Comparison of ENCODE assay signal across 3 cellular contexts in genomic region chr17:36945160-36945559, GRCh38.
A peak's percentile ranks its signal among the peaks of the same experiment; 100 is the strongest.
TF ChIP-seq lines count a peak whose summit lies in the region.

No MANE protein-coding gene starts in this region.

TF ChIP-seq in GM23338, 12 proteins besides CTCF, POLR2A, EP300 and RAD21:
- TF ChIP-seq ETS1 (IDR thresholded peaks at IDR 0.05) = no peak
- peak; percentile 57 for TF ChIP-seq EZH2 (IDR thresholded peaks at IDR 0.05; ENCODE audit: low read depth, unreplicated experiment)
- TF ChIP-seq JUNB (IDR thresholded peaks at IDR 0.05; ENCODE audit: unreplicated experiment) = no peak

TF ChIP-seq in WTC11, 78 proteins besides CTCF, POLR2A, EP300 and RAD21:
- TF ChIP-seq SOX15 (CRISPR knock-in tag; IDR thresholded peaks at IDR 0.05) (no peak), ZNF671 (CRISPR knock-in tag; IDR thresholded peaks at IDR 0.05) (no peak), RELA (CRISPR knock-in tag; IDR thresholded peaks at IDR 0.05; ENCODE audit: borderline replicate concordance) (no peak), ZNF232 (CRISPR knock-in tag; IDR thresholded peaks at IDR 0.05) (no peak), SMAD4 (CRISPR knock-in tag; IDR thresholded peaks at IDR 0.05) (no peak), RORB (CRISPR knock-in tag; IDR thresholded peaks at IDR 0.05) (no peak), NFE2L1 (CRISPR knock-in tag; IDR thresholded peaks at IDR 0.05) (no peak), E2F1 (CRISPR knock-in tag; IDR thresholded peaks at IDR 0.05) (no peak)

TF ChIP-seq in H1, 55 proteins besides CTCF, POLR2A, EP300 and RAD21:
- no peak for TF ChIP-seq TEAD4 (IDR thresholded peaks at IDR 0.05; ENCODE audit: low read depth, low read length)
- TF ChIP-seq CBX8 (IDR thresholded peaks at IDR 0.05; ENCODE audit: borderline replicate concordance, low read depth, low read length) = 0 out of 2 replicates have a peak, but pooled peaks have one; percentile 49
